ENCODE assay signal across 8 cellular contexts in genomic region chrX:18377802-18378201, GRCh38. TPM values are rescaled to one million over a fixed set of nuclear protein-coding genes. Genes with fewer than 3 reads are reported as not detected.
DNase-seq lines count a peak whose midpoint lies in the region; ATAC-seq and TF ChIP-seq lines count a peak whose summit lies in the region.

No MANE protein-coding gene starts in this region.

- H3K4me3 ChIP-seq in adrenal gland (no peak overlapping the region), lower lobe of right lung (no peak overlapping the region)

- DNase-seq in AML-193 (lab: John Stamatoyannopoulos, UW) (peak; percentile 0 to 4), GM13976 (ENCODE audit: low spot score) (peak; percentile 36), NCI-H524 treated with DMSO at 0.1 percent for 48 hours (lab: John Stamatoyannopoulos, UW) (peak; percentile 19), adrenal gland (peak; percentile 22 to 57 (median 35)), lower lobe of right lung (no peak), cerebellum (ENCODE audit: low spot score) (no peak)

- TF ChIP-seq CTCF in GM13976 (IDR thresholded peaks at IDR 0.05; ENCODE audit: borderline replicate concordance, control extremely low read depth, extremely low read depth, insufficient read depth, missing control alignments) (peak; percentile 45), adrenal gland (IDR thresholded peaks at IDR 0.05) (peak; percentile 27 to 58 (median 48)), lower lobe of right lung (IDR thresholded peaks at IDR 0.05) (peak; percentile 42)

- no peak for TF ChIP-seq POLR2A in adrenal gland (IDR thresholded peaks at IDR 0.05)

- H3K36me3 ChIP-seq in adrenal gland (replicated peaks in 1 of 2) (no peaks in the 10 kb centered on the region), lower lobe of right lung (no peaks in the 10 kb centered on the region)

- H3K27me3 ChIP-seq in adrenal gland (peaks cover 3% of the 10 kb centered on the region), lower lobe of right lung (ENCODE audit: low read depth) (no peaks in the 10 kb centered on the region)

- in situ Hi-C loops in GM13976 (cut with MboI; ENCODE audit: low sequenced_read_pairs, unreplicated experiment), result loop anchor here (25.0 kb wide), 1 partner anchor 634 kb away; no protein-coding TSS in a partner anchor

- H3K27ac ChIP-seq in adrenal gland (no peak overlapping the region), lower lobe of right lung (no peak overlapping the region)

- intact Hi-C loops in adrenal gland (cut with DNase I), result no loop called here
- intact Hi-C loops in lower lobe of right lung (cut with DNase I), result no loop called here

- ATAC-seq in lower lobe of right lung (peak; percentile 57 to 59), GM18511 (IDR thresholded peaks at IDR 0.05; ENCODE audit: unreplicated experiment) (no peak), HG02642 (IDR thresholded peaks at IDR 0.05; ENCODE audit: poor library complexity, unreplicated experiment) (no peak)

- 0 to 37% (median 20%) methylated on average over 3 to 6 of the region's 6 CpGs for WGBS in adrenal gland, 4 donors

- H3K4me1 ChIP-seq in adrenal gland (replicated peaks in 1 of 2), result no peaks in the 10 kb centered on the region
- no peaks in the 10 kb centered on the region for H3K4me1 ChIP-seq in lower lobe of right lung

- H3K9me3 ChIP-seq in adrenal gland (replicated peaks in 1 of 3) (no peaks in the 10 kb centered on the region), lower lobe of right lung (no peaks in the 10 kb centered on the region)

RNA-seq across cellular contexts. Expression of gene SCML2, which starts 23.3 kb away (rescaled TPM):
- total RNA-seq in adrenal gland, result 1 to 10 TPM; 1.6 to 7.2 (median 4.2) TPM
- polyA plus RNA-seq in adrenal gland, result 10 to 100 TPM in 2 of 3 donors, 1 to 10 TPM in 1; 7.9 to 11.1 (median 10.1) TPM
- total RNA-seq in lower lobe of right lung, result 0.80 TPM
- total RNA-seq in cerebellum, result 8.7 TPM

RNA-seq across cellular contexts. Expression of gene CDKL5, which starts 47.6 kb away (rescaled TPM):
- total RNA-seq in adrenal gland (10 to 100 TPM in 1 of 8 donors, 1 to 10 TPM in 7; 3.8 to 11.8 (median 7.7) TPM), lower lobe of right lung (30.6 TPM), cerebellum (18.3 TPM)
- 1 to 10 TPM in 2 of 3 donors, under 1 TPM in 1; 0.40 to 6.2 (median 1.2) TPM for polyA plus RNA-seq in adrenal gland

Comparison
In these comparisons a context has a peak if more than half of its experiments do, and no peak if none do; other contexts are left out.
1. DNase-seq: peak in AML-193 (2 of 2), GM13976 (single experiment), NCI-H524 treated with DMSO at 0.1 percent for 48 hours (single experiment) and adrenal gland (7 of 7); none in lower lobe of right lung (single experiment) and cerebellum (single experiment).
2. ATAC-seq: peak in lower lobe of right lung (2 of 2); none in GM18511 (single experiment) and HG02642 (single experiment).
3. Peak in every context shown above with its lines, with median percentiles within 50 percentile points of each other: CTCF ChIP-seq.